In the genomic region with DNA sequence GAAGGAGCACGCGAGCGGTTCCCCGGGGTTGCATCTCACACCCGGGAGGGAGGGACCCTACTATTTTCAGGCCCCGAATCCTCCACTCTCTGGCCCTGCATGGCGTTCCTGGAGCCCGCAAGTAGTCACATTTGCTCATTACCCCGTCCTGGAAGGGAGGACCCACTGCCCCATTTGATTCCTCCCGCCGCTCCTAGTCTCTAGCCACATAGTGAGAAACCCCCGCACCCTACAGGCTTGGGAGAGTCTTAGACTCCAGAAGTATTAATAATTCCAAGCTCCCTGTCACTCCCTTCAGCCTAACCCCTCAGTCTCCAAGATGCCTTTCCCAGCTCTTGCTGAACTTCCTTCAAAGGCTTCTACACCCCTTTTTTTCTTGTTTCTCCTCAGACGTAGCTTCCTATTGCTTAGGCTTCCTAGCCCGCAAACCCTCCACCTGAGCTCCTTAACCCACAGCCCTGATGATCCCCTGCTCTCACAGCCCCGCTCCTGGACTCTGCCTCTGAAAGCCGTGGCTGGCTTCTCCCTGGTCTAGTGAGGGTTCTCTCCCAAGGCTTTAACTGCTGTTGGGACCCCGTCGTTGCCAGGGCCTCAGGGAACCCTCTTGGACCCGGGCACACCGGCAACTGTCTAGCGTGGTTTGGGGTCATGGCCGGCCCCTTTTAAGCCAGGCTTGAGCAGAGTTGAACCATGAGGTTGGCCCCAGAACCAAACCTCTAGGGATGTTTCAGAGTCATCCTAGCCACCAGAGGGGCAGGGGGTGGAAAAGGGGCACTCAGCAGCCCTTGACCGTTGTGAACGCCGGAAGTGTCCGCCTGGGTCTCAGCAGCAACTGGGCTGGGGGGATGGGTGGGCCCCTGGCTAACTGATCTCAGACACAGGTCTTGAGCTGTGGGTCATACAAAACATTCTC, we compare ENCODE assay signal across 6 cellular contexts. TPM values are rescaled to one million over a fixed set of nuclear protein-coding genes. Genes with fewer than 3 reads are reported as not detected.
DNase-seq lines count a peak whose midpoint lies in the region; ATAC-seq, FAIRE-seq and TF ChIP-seq lines count a peak whose summit lies in the region.

No MANE protein-coding gene starts in this region.

- ATAC-seq in HG03521 (IDR thresholded peaks at IDR 0.05; ENCODE audit: unreplicated experiment) (no peak), GM21737 (IDR thresholded peaks at IDR 0.05; ENCODE audit: unreplicated experiment) (no peak)

- H3K27me3 ChIP-seq in tibial artery: peaks cover 0 to 20% of the 10 kb centered on the region in 2 donors

- peaks cover 0 to 49% (median 31%) of the 10 kb centered on the region in 4 donors for H3K4me1 ChIP-seq in tibial artery

- POLR2A ChIA-PET in RWPE1 (lab: Yijun Ruan, JAX; ENCODE audit: low non-redundant PET): interaction anchor here (0.5 to 0.6 kb wide), 2 partner anchors 31 to 176 kb away, joined by 4 to 6 read pairs; no protein-coding TSS in a partner anchor

- peak; percentile 14 for FAIRE-seq in GM12892 (lab: Jason Lieb, UNC)

- peak overlapping the region; percentile 77 to 95 for H3K4me3 ChIP-seq in tibial artery

- H3K27ac ChIP-seq in RWPE1 (peak overlapping the region; percentile 96), tibial artery (peak overlapping the region; percentile 88 to 97)

- H3K9me3 ChIP-seq in tibial artery: no peaks in the 10 kb centered on the region

- intact Hi-C loops in tibial artery (cut with DNase I; ENCODE audit: low total_unique reads): loop anchor here (5.0 kb wide), 1 partner anchor 47 kb away; the partner anchor contains the start of gene CDC42EP1

- no peak for TF ChIP-seq CTCF in RWPE1 (conservative IDR thresholded peaks at IDR 0.05; ENCODE audit: low read depth)
- no peak for TF ChIP-seq CTCF in tibial artery (IDR thresholded peaks at IDR 0.05)

- no peak for DNase-seq in GM12892 (ENCODE audit: insufficient read length)
- peak; percentile 32 for DNase-seq in RWPE1 (ENCODE audit: low spot score)
- peak; percentile 62 for DNase-seq in germinal center (ENCODE audit: low spot score)
- DNase-seq in tibial artery: peak in 1 of 2 donors; percentile 67

- TF ChIP-seq POLR2A in GM12892 (IDR thresholded peaks at IDR 0.05; ENCODE audit: low read depth, low read length): no peak; the same call in 1 of the 2 replicates

- CTCF ChIA-PET in RWPE1 (lab: Yijun Ruan, JAX): interaction anchor here (0.6 kb wide), 1 partner anchor 889 kb away, joined by 3 read pairs; no protein-coding TSS in a partner anchor

- peaks cover 0 to 8% (median 0%) of the 10 kb centered on the region in 3 donors for H3K36me3 ChIP-seq in tibial artery

RNA-seq across cellular contexts. Expression of gene GGA1, which starts 0.9 kb away (rescaled TPM):
- polyA plus RNA-seq in GM12892 (2012; ENCODE audit: missing spikeins): 36.3 TPM

RNA-seq across cellular contexts. Expression of gene LGALS2, which starts 29.6 kb away (rescaled TPM):
- polyA plus RNA-seq in GM12892 (2012; ENCODE audit: missing spikeins): not detected

RNA-seq across cellular contexts. Expression of gene SH3BP1, which starts 30.0 kb away (rescaled TPM):
- polyA plus RNA-seq in GM12892 (2012; ENCODE audit: missing spikeins): 35.9 TPM

RNA-seq across cellular contexts. Expression of gene PDXP, which starts 49.0 kb away (rescaled TPM):
- 31.5 TPM for polyA plus RNA-seq in GM12892 (2012; ENCODE audit: missing spikeins)

RNA-seq across cellular contexts. Expression of gene CDC42EP1, which starts 49.2 kb away (rescaled TPM):
- polyA plus RNA-seq in GM12892 (2012; ENCODE audit: missing spikeins): not detected
